In genomic region chr3:157235291-157235690, GRCh38 we compare ENCODE assay signal across 36 cellular contexts.
"Had no signal": no experiment of that assay in that cellular context is flagged by ENCODE, and none has a peak within 500 bp of the region (broad histone marks: within the 10 kb centered on the region; RNA-seq: fewer than 3 reads in every experiment).

No MANE protein-coding gene starts in this region.

- H3K4me3 ChIP-seq: MG63 had no signal

- H3K36me3 ChIP-seq: MG63 had no signal

- H3K9me3 ChIP-seq: MG63 had no signal

- DNase-seq: Karpas-422, Kasumi-1, MG63, MM.1S, MV-4-11, NCI-H1048, NCI-H1092, NCI-H1092 treated with DMSO at 0.1 percent for 48 hours, NCI-H1105, NCI-H1105 treated with DMSO at 0.1 percent for 48 hours, NCI-H1417, NCI-H1417 treated with DMSO at 0.1 percent for 48 hours, NCI-H1436, NCI-H1436 treated with DMSO at 0.1 percent for 48 hours, NCI-H146, NCI-H1694, NCI-H1694 treated with DMSO at 0.1 percent for 48 hours, NCI-H187, NCI-H187 treated with DMSO at 0.1 percent for 48 hours, NCI-H1930, NCI-H2029, NCI-H2029 treated with DMSO at 0.1 percent for 48 hours, NCI-H2081, NCI-H2081 treated with DMSO at 0.1 percent for 48 hours, NCI-H2107, NCI-H2171, NCI-H2171 treated with DMSO at 0.1 percent for 48 hours, NCI-H2227 treated with DMSO at 0.1 percent for 48 hours, NCI-H226, NCI-H345, NCI-H446, NCI-H446 treated with DMSO at 0.1 percent for 48 hours, NCI-H510A, NCI-H510A treated with DMSO at 0.1 percent for 48 hours, NCI-H524, NCI-H524 treated with DMSO at 0.1 percent for 48 hours had no signal

- H3K27me3 ChIP-seq: MG63 had no signal
